ENCODE assay signal across 30 cellular contexts in the genomic region with DNA sequence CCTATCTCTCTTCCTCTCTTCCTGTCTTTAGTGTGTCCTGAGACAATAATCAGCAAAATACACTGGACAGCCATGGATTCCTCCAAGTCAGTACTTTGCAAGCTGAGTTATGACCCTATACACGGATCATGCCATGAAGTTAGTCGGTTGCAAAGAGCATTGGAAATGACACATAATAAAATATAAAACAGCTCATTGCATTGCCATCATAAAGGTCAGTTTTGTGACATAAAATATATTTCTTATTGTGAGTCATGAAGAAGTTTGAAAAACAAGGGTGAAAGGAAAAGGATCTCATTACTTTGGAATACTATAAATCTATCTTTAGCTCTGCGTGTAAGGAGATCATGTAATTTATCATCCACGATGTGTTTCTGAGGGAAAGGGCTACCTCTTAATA.
"Had no signal": no experiment of that assay in that cellular context is flagged by ENCODE, and none has a peak within 500 bp of the region (broad histone marks: within the 10 kb centered on the region; RNA-seq: fewer than 3 reads in every experiment).

No MANE protein-coding gene starts in this region.

- DNase-seq: activated CD4-positive, alpha-beta T cell treated with anti-CD3 and anti-CD28 coated beads for 36 hours; activated CD4-positive, alpha-beta T cell treated with anti-CD3 and anti-CD28 coated beads, Interleukin-2, amount 50 U/mL, for 4 hours; activated CD4-positive, CD25-positive, alpha-beta regulatory T cell; activated CD8-positive, alpha-beta memory T cell treated with anti-CD3 and anti-CD28 coated beads for 24 hours; activated effector memory CD4-positive, alpha-beta T cell treated with anti-CD3 and anti-CD28 coated beads, Interleukin-2, amount 50 U/mL, for 16 hours; activated naive CD4-positive, alpha-beta T cell treated with anti-CD3 and anti-CD28 coated beads, Interleukin-2, amount 10 ng/mL, durations not matched to agents 7 days and 5 days; activated naive CD8-positive, alpha-beta T cell treated with anti-CD3 and anti-CD28 coated beads, Interleukin-2, amount 10 ng/mL, durations not matched to agents 7 days and 5 days; activated T-cell treated with anti-CD3 and anti-CD28 coated beads, Interleukin-2, amount 50 U/mL, for 1 hour; amniotic stem cell; central memory CD4-positive, alpha-beta T cell; left ventricle myocardium inferior; mammary epithelial cell; naive B cell; pancreas; retina; stimulated activated CD4-positive, alpha-beta T cell treated with anti-CD3 and anti-CD28 coated beads, Interleukin-15, amount 100 ng/mL, for 24 hours; stimulated activated CD4-positive, alpha-beta T cell treated with anti-CD3 and anti-CD28 coated beads, Interleukin-2, amount 100 ng/mL, for 24 hours; stimulated activated naive B cell treated with anti-CD40 and anti-IgM and Interleukin-4, amounts not matched to agents 10 μg/mL and 1 μg/mL and 100 μg/mL, for 72 hours; stomach; T-helper 1 cell; tibial artery; upper lobe of right lung had no signal

- H3K4me3 Mint-ChIP-seq: activated CD4-positive, alpha-beta T cell treated with anti-CD3 and anti-CD28 coated beads for 36 hours; activated naive CD4-positive, alpha-beta T cell treated with anti-CD3 and anti-CD28 coated beads, Interleukin-2, amount 10 ng/mL, durations not matched to agents 7 days and 5 days; activated naive CD8-positive, alpha-beta T cell treated with anti-CD3 and anti-CD28 coated beads, Interleukin-2, amount 10 ng/mL, durations not matched to agents 7 days and 5 days; activated T-helper 1 cell treated with anti-CD3 and anti-CD28 coated beads, Interleukin-12 subunit alpha, Interleukin-12 subunit beta, Interleukin-2, Interleukin-4 antibody, amounts not matched to agents 30 ng/mL and 10 ng/mL and 1 ng/mL, durations not matched to agents 14 hours and 24 hours and 36 hours; naive B cell; stimulated activated naive B cell treated with anti-CD40 and anti-IgM and Interleukin-4, amounts not matched to agents 10 μg/mL and 1 μg/mL and 100 μg/mL, for 72 hours had no signal

- H3K27ac ChIP-seq: breast epithelium, left ventricle myocardium inferior, pancreas, prostate gland, stomach, suprapubic skin, upper lobe of right lung had no signal

- H3K36me3 Mint-ChIP-seq: activated naive CD4-positive, alpha-beta T cell treated with anti-CD3 and anti-CD28 coated beads, Interleukin-2, amount 10 ng/mL, durations not matched to agents 7 days and 5 days; activated naive CD8-positive, alpha-beta T cell treated with anti-CD3 and anti-CD28 coated beads, Interleukin-2, amount 10 ng/mL, durations not matched to agents 7 days and 5 days; naive B cell; stimulated activated naive B cell treated with anti-CD40 and anti-IgM and Interleukin-4, amounts not matched to agents 10 μg/mL and 1 μg/mL and 100 μg/mL, for 72 hours had no signal

- H3K36me3 ChIP-seq: breast epithelium, left ventricle myocardium inferior, pancreas, prostate gland, stomach, suprapubic skin, tibial artery, upper lobe of right lung had no signal

- H3K27ac Mint-ChIP-seq: activated CD4-positive, alpha-beta T cell treated with anti-CD3 and anti-CD28 coated beads for 36 hours; activated naive CD4-positive, alpha-beta T cell treated with anti-CD3 and anti-CD28 coated beads, Interleukin-2, amount 10 ng/mL, durations not matched to agents 7 days and 5 days; activated naive CD8-positive, alpha-beta T cell treated with anti-CD3 and anti-CD28 coated beads, Interleukin-2, amount 10 ng/mL, durations not matched to agents 7 days and 5 days; activated T-helper 1 cell treated with anti-CD3 and anti-CD28 coated beads, Interleukin-12 subunit alpha, Interleukin-12 subunit beta, Interleukin-2, Interleukin-4 antibody, amounts not matched to agents 30 ng/mL and 10 ng/mL and 1 ng/mL, durations not matched to agents 14 hours and 24 hours and 36 hours; naive B cell; stimulated activated naive B cell treated with anti-CD40 and anti-IgM and Interleukin-4, amounts not matched to agents 10 μg/mL and 1 μg/mL and 100 μg/mL, for 72 hours had no signal

- H3K4me1 ChIP-seq: breast epithelium, left ventricle myocardium inferior, pancreas, prostate gland, stomach, suprapubic skin, upper lobe of right lung had no signal

- H3K4me1 Mint-ChIP-seq: activated CD4-positive, alpha-beta T cell treated with anti-CD3 and anti-CD28 coated beads for 36 hours; activated naive CD4-positive, alpha-beta T cell treated with anti-CD3 and anti-CD28 coated beads, Interleukin-2, amount 10 ng/mL, durations not matched to agents 7 days and 5 days; activated naive CD8-positive, alpha-beta T cell treated with anti-CD3 and anti-CD28 coated beads, Interleukin-2, amount 10 ng/mL, durations not matched to agents 7 days and 5 days had no signal

- FAIRE-seq: endothelial cell of umbilical vein, frontal cortex, islet of Langerhans, pancreas had no signal

- H3K9me3 Mint-ChIP-seq: activated naive CD8-positive, alpha-beta T cell treated with anti-CD3 and anti-CD28 coated beads, Interleukin-2, amount 10 ng/mL, durations not matched to agents 7 days and 5 days; activated T-helper 1 cell treated with anti-CD3 and anti-CD28 coated beads, Interleukin-12 subunit alpha, Interleukin-12 subunit beta, Interleukin-2, Interleukin-4 antibody, amounts not matched to agents 30 ng/mL and 10 ng/mL and 1 ng/mL, durations not matched to agents 14 hours and 24 hours and 36 hours had no signal

- ATAC-seq: activated CD4-positive, alpha-beta T cell treated with anti-CD3 and anti-CD28 coated beads for 36 hours; pancreas; sciatic nerve; stimulated activated naive B cell treated with anti-CD40 and anti-IgM and Interleukin-4, amounts not matched to agents 10 μg/mL and 1 μg/mL and 100 μg/mL, for 72 hours; upper lobe of right lung had no signal

- H3K27me3 Mint-ChIP-seq: activated CD4-positive, alpha-beta T cell treated with anti-CD3 and anti-CD28 coated beads for 36 hours; activated naive CD4-positive, alpha-beta T cell treated with anti-CD3 and anti-CD28 coated beads, Interleukin-2, amount 10 ng/mL, durations not matched to agents 7 days and 5 days; activated naive CD8-positive, alpha-beta T cell treated with anti-CD3 and anti-CD28 coated beads, Interleukin-2, amount 10 ng/mL, durations not matched to agents 7 days and 5 days; stimulated activated naive B cell treated with anti-CD40 and anti-IgM and Interleukin-4, amounts not matched to agents 10 μg/mL and 1 μg/mL and 100 μg/mL, for 72 hours had no signal

- H3K4me3 ChIP-seq: breast epithelium, left ventricle myocardium inferior, pancreas, prostate gland, stomach, suprapubic skin, tibial artery, upper lobe of right lung had no signal

- H3K9me3 ChIP-seq: breast epithelium, pancreas, prostate gland, stomach, suprapubic skin, tibial artery, upper lobe of right lung had no signal

- H3K27me3 ChIP-seq: breast epithelium, pancreas, stomach, suprapubic skin, tibial artery, upper lobe of right lung had no signal
